ENCODE assay signal across 9 cellular contexts in genomic region chr2:17188726-17189125, GRCh38.
"Had no signal": no experiment of that assay in that cellular context is flagged by ENCODE, and none has a peak within 500 bp of the region (broad histone marks: within the 10 kb centered on the region; RNA-seq: fewer than 3 reads in every experiment).

No MANE protein-coding gene starts in this region.

- ATAC-seq: GM23338, HCT116 had no signal

- H2AFZ ChIP-seq: GM23248, GM23338 had no signal

- H3K4me2 ChIP-seq: GM23338 had no signal

- H3K36me3 ChIP-seq: HAP-1 had no signal

- H3K9me3 ChIP-seq: HAP-1 had no signal

- H3K27ac ChIP-seq: GM23248 had no signal

- H3K9ac ChIP-seq: GM23248 had no signal

- H3K4me3 ChIP-seq: GM23248, GM23338, HAP-1 had no signal

- H3K4me1 ChIP-seq: HAP-1 had no signal

- DNase-seq: GM23248, GOT3, H7, H9, HCEC 1CT, HFFc6 had no signal
